In genomic region chr11:95816037-95816436, GRCh38 we compare ENCODE assay signal across 19 cellular contexts. TPM values are rescaled to one million over a fixed set of nuclear protein-coding genes. Genes with fewer than 3 reads are reported as not detected.
DNase-seq lines count a peak whose midpoint lies in the region; ATAC-seq, FAIRE-seq and TF ChIP-seq lines count a peak whose summit lies in the region.
"Had no signal": no experiment of that assay in that cellular context is flagged by ENCODE, and none has a peak within 500 bp of the region (broad histone marks: within the 10 kb centered on the region; RNA-seq: fewer than 3 reads in every experiment).

No MANE protein-coding gene starts in this region.

- BruUV-seq in GM12878 (replicated peaks; lab: Mats Ljungman, UMichigan) = no TSS peak

- H3K27ac ChIP-seq in GM12878 (ENCODE audit: control insufficient read depth, insufficient read depth) = no peak overlapping the region
- H3K27ac ChIP-seq: A549; BLaER1 treated with 17β-estradiol and CSF1 and Interleukin-3, amounts not matched to agents 10 nM and 100 nM had no signal

- CTCF ChIA-PET in GM12878 (lab: Yijun Ruan, JAX) = interaction anchor here (1.3 to 1.4 kb wide), 2 partner anchors 16 to 25 kb away, joined by 3 read pairs; no protein-coding TSS in a partner anchor

- H3K4me2 ChIP-seq in GM12878 (ENCODE audit: control insufficient read depth, insufficient read depth) = no peak overlapping the region
- H3K4me2 ChIP-seq: A549; BLaER1 treated with 17β-estradiol and CSF1 and Interleukin-3, amounts not matched to agents 10 nM and 100 nM; GM23338 had no signal

- RAD21 ChIA-PET in GM12878 (lab: Charles Lee; ENCODE audit: unreplicated experiment) = no interaction called here

- TF ChIP-seq POLR2A in GM12878 (IDR thresholded peaks at IDR 0.05; ENCODE audit: low read depth, low read length) = no peak

- no peak for FAIRE-seq in GM12878 (lab: Jason Lieb, UNC)
- FAIRE-seq: A549, D721Med had no signal

- TF ChIP-seq EP300 in GM12878 (IDR thresholded peaks at IDR 0.05; ENCODE audit: borderline replicate concordance in 1 of 2, control insufficient read depth in 1 of 2, low read depth in 2 of 2, low read length in 2 of 2) = no peak

- no peaks in the 10 kb centered on the region for H3K4me1 ChIP-seq in GM12878 (ENCODE audit: control insufficient read depth, insufficient read depth, low read length)
- H3K4me1 ChIP-seq: A549; BLaER1 treated with 17β-estradiol and CSF1 and Interleukin-3, amounts not matched to agents 10 nM and 100 nM had no signal

- no peak overlapping the region for H3K9ac ChIP-seq in GM12878 (ENCODE audit: control insufficient read depth, insufficient read depth, low read length)
- H3K9ac ChIP-seq: BLaER1 treated with 17β-estradiol and CSF1 and Interleukin-3, amounts not matched to agents 10 nM and 100 nM had no signal

- in situ Hi-C loops in GM12878 (cut with MboI) = no loop called here

- peak; percentile 67 for ATAC-seq in GM18502 (IDR thresholded peaks at IDR 0.05; ENCODE audit: poor library complexity, unreplicated experiment)
- ATAC-seq in HG02973 (IDR thresholded peaks at IDR 0.05; ENCODE audit: unreplicated experiment) = peak; percentile 75
- ATAC-seq in GM12878 = peak; percentile 94
- no peak for ATAC-seq in HG02852 (IDR thresholded peaks at IDR 0.05; ENCODE audit: unreplicated experiment)
- no peak for ATAC-seq in esophagus mucosa
- ATAC-seq: A549, GM23338, HCT116 had no signal

- H2AFZ ChIP-seq in GM12878 (ENCODE audit: control insufficient read depth, low read depth, low read length) = no peak overlapping the region
- H2AFZ ChIP-seq: GM23338 had no signal

- intact Hi-C loops in GM12878 (cut with micrococcal nuclease; ENCODE audit: unreplicated experiment) = no loop called here

- no peaks in the 10 kb centered on the region for H3K27me3 ChIP-seq in GM06990 (replicated peaks; ENCODE audit: control insufficient read depth, insufficient read depth, low read length)
- H3K27me3 ChIP-seq in GM12878 (replicated peaks in 1 of 2; ENCODE audit: control insufficient read depth in 2 of 2, insufficient read depth in 2 of 2, low read length in 1 of 2) = no peaks in the 10 kb centered on the region
- H3K27me3 ChIP-seq: BLaER1 treated with 17β-estradiol and CSF1 and Interleukin-3, amounts not matched to agents 10 nM and 100 nM had no signal

- no peak for TF ChIP-seq CTCF in GM06990 (IDR thresholded peaks at IDR 0.05; ENCODE audit: insufficient read depth, low read length, poor library complexity, severe bottlenecking)
- TF ChIP-seq CTCF in GM12878 (IDR thresholded peaks at IDR 0.05 in 2 of 3, conservative IDR thresholded peaks at IDR 0.05 in 1 of 3; ENCODE audit: control insufficient read depth in 2 of 3, extremely low read depth in 1 of 3, insufficient read depth in 1 of 3, low read depth in 3 of 3, low read length in 3 of 3) = no peak

- POLR2A ChIA-PET in GM12878 (lab: Charles Lee) = no interaction called here

- no peak overlapping the region for H3K4me3 ChIP-seq in GM06990 (replicated peaks; ENCODE audit: low read depth, low read length)
- H3K4me3 ChIP-seq in GM12878 = no peak overlapping the region
- H3K4me3 ChIP-seq: A549; BLaER1 treated with 17β-estradiol and CSF1 and Interleukin-3, amounts not matched to agents 10 nM and 100 nM; GM23338 had no signal

- H4K20me1 ChIP-seq in GM12878 (ENCODE audit: control insufficient read depth, insufficient read depth) = no peaks in the 10 kb centered on the region
- H4K20me1 ChIP-seq: BLaER1 treated with 17β-estradiol and CSF1 and Interleukin-3, amounts not matched to agents 10 nM and 100 nM had no signal

- DNase-seq in GM06990 (ENCODE audit: extremely low read depth, insufficient read length) = peak; percentile 6
- DNase-seq in GM12878 (ENCODE audit: low read depth, low spot score) = no peak
- DNase-seq in HK-2 (ENCODE audit: unreplicated experiment) = no peak
- DNase-seq: CD8-positive, alpha-beta memory T cell; DMS79 treated with DMSO at 0.1 percent for 48 hours; NCI-H1105 treated with DMSO at 0.1 percent for 48 hours; NCI-H187; NCI-H226; NCI-H524 treated with DMSO at 0.1 percent for 48 hours; SHP77 treated with DMSO at 0.1 percent for 48 hours had no signal

- SMC1A ChIA-PET in GM12878 (lab: Charles Lee; ENCODE audit: uncharacterized antibody, unreplicated experiment) = no interaction called here

- H3K79me2 ChIP-seq in GM12878 (ENCODE audit: control insufficient read depth, insufficient read depth, low read length) = no peaks in the 10 kb centered on the region

- H3K36me3 ChIP-seq in GM06990 (ENCODE audit: control insufficient read depth, insufficient read depth, low read length) = peaks cover 2% of the 10 kb centered on the region; the same call in 1 of the 2 replicates
- peaks cover 0 to 12% of the 10 kb centered on the region in 2 experiments; a peak in 2 of 4 replicates for H3K36me3 ChIP-seq in GM12878 (ENCODE audit: control insufficient read depth in 2 of 2, insufficient read depth in 2 of 2, low read length in 1 of 2)

- WGBS in GM12878 (ENCODE audit: insufficient coverage, insufficient replicate concordance, low lambda C conversion rate, missing lambda C conversion rate) = 32% methylated on average over 2 of the region's 2 CpGs

- no peaks in the 10 kb centered on the region for H3K9me3 ChIP-seq in GM12878 (replicated peaks; ENCODE audit: control insufficient read depth, insufficient read depth, low read length)
- H3K9me3 ChIP-seq: A549; BLaER1 treated with 17β-estradiol and CSF1 and Interleukin-3, amounts not matched to agents 10 nM and 100 nM had no signal

- TF ChIP-seq RAD21 in GM12878 (IDR thresholded peaks at IDR 0.05; ENCODE audit: insufficient read depth, low read depth, low read length) = no peak

TF ChIP-seq in GM12878, 131 proteins besides CTCF, POLR2A, EP300 and RAD21 (continues in another document):
- TF ChIP-seq POU2F2 (IDR thresholded peaks at IDR 0.05; ENCODE audit: borderline replicate concordance, low read depth, low read length) = no peak
- no peak for TF ChIP-seq E2F4 (IDR thresholded peaks at IDR 0.05; ENCODE audit: low read depth, low read length)

RNA-seq across cellular contexts. Expression of gene CEP57, which starts 25.7 kb away (rescaled TPM):
- 223 and 235 TPM in 2 replicates for total RNA-seq in GM12878 (2013; cell fraction: nucleolus; rRNA removed)
- total RNA-seq in GM12878 (2014; rRNA removed) = 45.9 and 60.1 TPM in 2 replicates
- 69.5 and 73.4 TPM in 2 replicates for total RNA-seq in GM12878 (2014; rRNA removed; fragmentation: Illumina TruSeq; extraction: Trizol)
- total RNA-seq in GM12878 (2021) = 52.3 and 54.1 TPM in 2 replicates
- polyA plus RNA-seq in GM12878 (2011; ENCODE audit: low read depth) = 26.0 TPM
- 85.4 and 144 TPM in 2 replicates for polyA plus RNA-seq in GM12878 (2011; rRNA removed)
- 30.5 and 40.4 TPM in 2 replicates for polyA plus RNA-seq in GM12878 (2011; cell fraction: cytosol; rRNA removed)
- 74.9 and 83.5 TPM in 2 replicates for polyA plus RNA-seq in GM12878 (2011; cell fraction: nucleus; rRNA removed)
- 40.4 and 54.5 TPM in 2 replicates for polyA plus RNA-seq in GM12878 (2012)
- 61.3 and 82.6 TPM in 2 replicates for polyA plus RNA-seq in GM12878 (2014; fragmentation: Illumina TruSeq; extraction: Trizol)
- 10 to 100 TPM; 19.4 to 25.8 TPM for polyA plus RNA-seq in GM12878 (2014; fragmentation: Nextera tagmentation; extraction: Ambion mirVana)
- 34.7 and 43.0 TPM in 2 replicates for polyA plus RNA-seq in GM12878 (2014; rRNA removed)
- 10 to 100 TPM; 70.4 to 77.0 TPM for polyA plus RNA-seq in GM12878 (2016; fragmentation: Nextera tagmentation; extraction: Ambion mirVana)
- 43.2 and 68.8 TPM in 2 replicates for polyA minus RNA-seq in GM12878 (2011; rRNA and poly(A)+ RNA removed)
- 18.0 and 28.1 TPM in 2 replicates for polyA minus RNA-seq in GM12878 (2011; cell fraction: cytosol; rRNA and poly(A)+ RNA removed)
- 38.1 and 47.7 TPM in 2 replicates for polyA minus RNA-seq in GM12878 (2011; cell fraction: nucleus; rRNA and poly(A)+ RNA removed)
- 26.9 TPM for total RNA-seq in esophagus mucosa

RNA-seq across cellular contexts. Expression of gene FAM76B, which starts 26.5 kb away (rescaled TPM):
- total RNA-seq in GM12878 (2013; cell fraction: nucleolus; rRNA removed) = 197 and 200 TPM in 2 replicates
- total RNA-seq in GM12878 (2014; rRNA removed) = 23.2 and 27.8 TPM in 2 replicates
- 43.9 and 46.1 TPM in 2 replicates for total RNA-seq in GM12878 (2014; rRNA removed; fragmentation: Illumina TruSeq; extraction: Trizol)
- 28.5 and 29.1 TPM in 2 replicates for total RNA-seq in GM12878 (2021)
- polyA plus RNA-seq in GM12878 (2011; ENCODE audit: low read depth) = 16.3 TPM
- polyA plus RNA-seq in GM12878 (2011; rRNA removed) = 56.8 and 101 TPM in 2 replicates
- 16.9 TPM in 2 replicates for polyA plus RNA-seq in GM12878 (2011; cell fraction: cytosol; rRNA removed)
- polyA plus RNA-seq in GM12878 (2011; cell fraction: nucleus; rRNA removed) = 88.4 and 119 TPM in 2 replicates
- polyA plus RNA-seq in GM12878 (2012) = 26.7 and 28.5 TPM in 2 replicates
- 32.5 and 47.7 TPM in 2 replicates for polyA plus RNA-seq in GM12878 (2014; fragmentation: Illumina TruSeq; extraction: Trizol)
- polyA plus RNA-seq in GM12878 (2014; fragmentation: Nextera tagmentation; extraction: Ambion mirVana) = 10 to 100 TPM; 13.5 to 16.6 TPM
- polyA plus RNA-seq in GM12878 (2014; rRNA removed) = 23.4 and 29.7 TPM in 2 replicates
- 10 to 100 TPM; 24.9 to 25.5 TPM for polyA plus RNA-seq in GM12878 (2016; fragmentation: Nextera tagmentation; extraction: Ambion mirVana)
- 23.9 and 33.1 TPM in 2 replicates for polyA minus RNA-seq in GM12878 (2011; rRNA and poly(A)+ RNA removed)
- 13.6 and 27.4 TPM in 2 replicates for polyA minus RNA-seq in GM12878 (2011; cell fraction: cytosol; rRNA and poly(A)+ RNA removed)
- 48.4 and 73.5 TPM in 2 replicates for polyA minus RNA-seq in GM12878 (2011; cell fraction: nucleus; rRNA and poly(A)+ RNA removed)
- total RNA-seq in esophagus mucosa = 13.6 TPM

Comparison
In these comparisons a context has a peak if more than half of its experiments do, and no peak if none do; other contexts are left out.
1. ATAC-seq: peak in GM18502 (single experiment), HG02973 (single experiment) and GM12878 (single experiment); none in HG02852 (single experiment) and esophagus mucosa (single experiment).